ENCODE assay signal across 10 cellular contexts in genomic region chr22:42396621-42397331, GRCh38. TPM values are rescaled to one million over a fixed set of nuclear protein-coding genes. Genes with fewer than 3 reads are reported as not detected.
DNase-seq lines count a peak whose midpoint lies in the region; ATAC-seq and TF ChIP-seq lines count a peak whose summit lies in the region.
"Had no signal": no experiment of that assay in that cellular context is flagged by ENCODE, and none has a peak within 500 bp of the region (broad histone marks: within the 10 kb centered on the region; RNA-seq: fewer than 3 reads in every experiment).

No MANE protein-coding gene starts in this region.

- H3K4me3 ChIP-seq in GM23338 (no peak overlapping the region), right lobe of liver (no peak overlapping the region)

- peaks cover 0 to 2% (median 2%) of the 10 kb centered on the region in 3 donors for H3K27me3 Mint-ChIP-seq in CD14-positive monocyte (ENCODE audit: low read depth in 3 of 3)
- H3K27me3 Mint-ChIP-seq in GM23338 (ENCODE audit: insufficient read depth, low read depth, poor library complexity), result peaks cover 2% of the 10 kb centered on the region
- peaks cover 6% of the 10 kb centered on the region for H3K27me3 Mint-ChIP-seq in WTC11 (ENCODE audit: low read depth)
- H3K27me3 Mint-ChIP-seq in activated T-helper 1 cell treated with anti-CD3 and anti-CD28 coated beads, Interleukin-12 subunit alpha, Interleukin-12 subunit beta, Interleukin-2, Interleukin-4 antibody, amounts not matched to agents 30 ng/mL and 10 ng/mL and 1 ng/mL, durations not matched to agents 14 hours and 24 hours and 36 hours (ENCODE audit: insufficient read depth), result peaks cover 11% of the 10 kb centered on the region

- no peaks in the 10 kb centered on the region for H3K27me3 ChIP-seq in GM23338 (ENCODE audit: insufficient read depth)
- no peaks in the 10 kb centered on the region for H3K27me3 ChIP-seq in right lobe of liver

- peaks cover 58 to 82% of the 10 kb centered on the region in 2 donors for H3K36me3 Mint-ChIP-seq in CD14-positive monocyte
- H3K36me3 Mint-ChIP-seq in GM23338 (ENCODE audit: low read depth), result no peaks in the 10 kb centered on the region; the same call in 2 of the 3 replicates
- no peaks in the 10 kb centered on the region for H3K36me3 Mint-ChIP-seq in WTC11
- H3K36me3 Mint-ChIP-seq in activated T-helper 1 cell treated with anti-CD3 and anti-CD28 coated beads, Interleukin-12 subunit alpha, Interleukin-12 subunit beta, Interleukin-2, Interleukin-4 antibody, amounts not matched to agents 30 ng/mL and 10 ng/mL and 1 ng/mL, durations not matched to agents 14 hours and 24 hours and 36 hours (ENCODE audit: low read depth), result no peaks in the 10 kb centered on the region
- H3K36me3 Mint-ChIP-seq: CD8-positive, alpha-beta memory T cell had no signal

- H3K79me2 ChIP-seq in GM23338 (replicated peaks; ENCODE audit: insufficient read depth), result no peaks in the 10 kb centered on the region

- H3K4me2 ChIP-seq in GM23338, result no peak overlapping the region

- POLR2A ChIA-PET in WTC11 (lab: Charles Lee), result no interaction called here

- CTCF ChIA-PET in WTC11 (lab: Charles Lee), result interaction anchor here (1.1 to 2.0 kb wide), 3 partner anchors 8 to 47 kb away, joined by 3 to 6 read pairs (median 5); no protein-coding TSS in a partner anchor

- H3K9me3 ChIP-seq in right lobe of liver, result no peaks in the 10 kb centered on the region

- H3K9me2 ChIP-seq in GM23338 (ENCODE audit: insufficient read depth), result no peaks in the 10 kb centered on the region

- H3K36me3 ChIP-seq in GM23338 (ENCODE audit: insufficient read depth) (no peaks in the 10 kb centered on the region), right lobe of liver (no peaks in the 10 kb centered on the region)

- H3K27ac ChIP-seq in GM23338 (ENCODE audit: low read depth), result no peak overlapping the region
- H3K27ac ChIP-seq in right lobe of liver, result peak overlapping the region in 2 of 3 donors; percentile 47 to 51

- WGBS in right lobe of liver (ENCODE audit: insufficient coverage, low coverage, low lambda C conversion rate, missing lambda C conversion rate), result 33% methylated on average over 11 of the region's 24 CpGs

- DNase-seq in CD14-positive monocyte (ENCODE audit: low spot score), result peak; percentile 61
- peak; percentile 58 for DNase-seq in GM23338 (ENCODE audit: low spot score)
- peak; percentile 41 for DNase-seq in WTC11 (ENCODE audit: low spot score)
- DNase-seq in right lobe of liver, result no peak
- DNase-seq in NCI-H2107 (lab: John Stamatoyannopoulos, UW), result no peak
- no peak for DNase-seq in AG20443 (ENCODE audit: low spot score)
- DNase-seq in activated T-helper 1 cell treated with anti-CD3 and anti-CD28 coated beads, Interleukin-12 subunit alpha, Interleukin-12 subunit beta, Interleukin-2, Interleukin-4 antibody, amounts not matched to agents 30 ng/mL and 10 ng/mL and 1 ng/mL, durations not matched to agents 14 hours and 24 hours and 36 hours (ENCODE audit: low spot score), result no peak
- DNase-seq: activated T-cell treated with anti-CD3 and anti-CD28 coated beads, Interleukin-2, amount 50 U/mL, for 48 hours had no signal

- 0 out of 2 replicates have a peak, but pooled peaks cover 5% of the 10 kb centered on the region for H3F3A ChIP-seq in GM23338 (replicated peaks; ENCODE audit: low read depth)

- H3K9me3 Mint-ChIP-seq in CD14-positive monocyte, result peaks cover 0 to 4% (median 0%) of the 10 kb centered on the region in 7 donors
- no peaks in the 10 kb centered on the region for H3K9me3 Mint-ChIP-seq in GM23338
- H3K9me3 Mint-ChIP-seq in WTC11, result no peaks in the 10 kb centered on the region
- no peaks in the 10 kb centered on the region for H3K9me3 Mint-ChIP-seq in activated T-helper 1 cell treated with anti-CD3 and anti-CD28 coated beads, Interleukin-12 subunit alpha, Interleukin-12 subunit beta, Interleukin-2, Interleukin-4 antibody, amounts not matched to agents 30 ng/mL and 10 ng/mL and 1 ng/mL, durations not matched to agents 14 hours and 24 hours and 36 hours
- H3K9me3 Mint-ChIP-seq: CD8-positive, alpha-beta memory T cell had no signal

- peaks cover 50% of the 10 kb centered on the region for H3K4me1 Mint-ChIP-seq in CD14-positive monocyte
- peaks cover 14% of the 10 kb centered on the region for H3K4me1 Mint-ChIP-seq in GM23338
- H3K4me1 Mint-ChIP-seq in WTC11, result peaks cover 10% of the 10 kb centered on the region
- H3K4me1 Mint-ChIP-seq in activated T-helper 1 cell treated with anti-CD3 and anti-CD28 coated beads, Interleukin-12 subunit alpha, Interleukin-12 subunit beta, Interleukin-2, Interleukin-4 antibody, amounts not matched to agents 30 ng/mL and 10 ng/mL and 1 ng/mL, durations not matched to agents 14 hours and 24 hours and 36 hours (ENCODE audit: low read depth), result peaks cover 6% of the 10 kb centered on the region

- intact Hi-C loops in CD14-positive monocyte (cut with micrococcal nuclease) (loop anchor here (2.0 to 5.0 kb wide), 2 partner anchors 41 to 42 kb away; no protein-coding TSS in a partner anchor), right lobe of liver (cut with DNase I) (no loop called here)
- intact Hi-C loops in activated T-helper 1 cell treated with anti-CD3 and anti-CD28 coated beads, Interleukin-12 subunit alpha, Interleukin-12 subunit beta, Interleukin-2, Interleukin-4 antibody, amounts not matched to agents 30 ng/mL and 10 ng/mL and 1 ng/mL, durations not matched to agents 14 hours and 24 hours and 36 hours (cut with micrococcal nuclease), result no loop called here

- peak; percentile 40 for ATAC-seq in GM23338
- ATAC-seq in WTC11, result peak; percentile 46
- ATAC-seq in right lobe of liver, result peak; percentile 24 to 48 (median 40)
- ATAC-seq in GM19397 (IDR thresholded peaks at IDR 0.05; ENCODE audit: unreplicated experiment), result no peak

- no peaks in the 10 kb centered on the region for H4K20me1 ChIP-seq in GM23338 (replicated peaks; ENCODE audit: insufficient read depth)

- no peak overlapping the region for H2AFZ ChIP-seq in GM23338

- TF ChIP-seq POLR2A in right lobe of liver (IDR thresholded peaks at IDR 0.05), result no peak

- TF ChIP-seq CTCF in CD14-positive monocyte (IDR thresholded peaks at IDR 0.05) (peak; percentile 26), GM23338 (conservative IDR thresholded peaks at IDR 0.05; ENCODE audit: low read depth in 2 of 2) (peak; percentile 34 to 55; a peak in 3 of 4 replicates), WTC11 (IDR thresholded peaks at IDR 0.05) (0 out of 2 replicates have a peak, but pooled peaks have one; percentile 11), right lobe of liver (IDR thresholded peaks at IDR 0.05) (no peak)

- H3K4me1 ChIP-seq in GM23338 (ENCODE audit: insufficient read depth), result no peaks in the 10 kb centered on the region
- no peaks in the 10 kb centered on the region for H3K4me1 ChIP-seq in right lobe of liver

- peak overlapping the region; percentile 34 to 70 for H3K4me3 Mint-ChIP-seq in CD14-positive monocyte
- no peak overlapping the region for H3K4me3 Mint-ChIP-seq in GM23338
- H3K4me3 Mint-ChIP-seq in WTC11, result no peak overlapping the region
- no peak overlapping the region for H3K4me3 Mint-ChIP-seq in activated T-helper 1 cell treated with anti-CD3 and anti-CD28 coated beads, Interleukin-12 subunit alpha, Interleukin-12 subunit beta, Interleukin-2, Interleukin-4 antibody, amounts not matched to agents 30 ng/mL and 10 ng/mL and 1 ng/mL, durations not matched to agents 14 hours and 24 hours and 36 hours

- peak overlapping the region; percentile 93 to 98 (median 96) for H3K27ac Mint-ChIP-seq in CD14-positive monocyte
- no peak overlapping the region for H3K27ac Mint-ChIP-seq in GM23338
- no peak overlapping the region for H3K27ac Mint-ChIP-seq in WTC11
- no peak overlapping the region for H3K27ac Mint-ChIP-seq in activated T-helper 1 cell treated with anti-CD3 and anti-CD28 coated beads, Interleukin-12 subunit alpha, Interleukin-12 subunit beta, Interleukin-2, Interleukin-4 antibody, amounts not matched to agents 30 ng/mL and 10 ng/mL and 1 ng/mL, durations not matched to agents 14 hours and 24 hours and 36 hours

TF ChIP-seq in GM23338, 12 proteins besides CTCF, POLR2A, EP300 and RAD21 (continues in another document):
- TF ChIP-seq ZNF331 (CRISPR knock-in tag; IDR thresholded peaks at IDR 0.05; ENCODE audit: low read depth) (no peak), EZH2phosphoT487 (IDR thresholded peaks at IDR 0.05; ENCODE audit: unreplicated experiment) (no peak), EZH2 (IDR thresholded peaks at IDR 0.05; ENCODE audit: low read depth, unreplicated experiment) (no peak), POLR2AphosphoS5 (IDR thresholded peaks at IDR 0.05; ENCODE audit: low read depth) (no peak), STAT1 (IDR thresholded peaks at IDR 0.05; ENCODE audit: unreplicated experiment) (no peak), JUNB (IDR thresholded peaks at IDR 0.05; ENCODE audit: unreplicated experiment) (no peak), ZNF114 (CRISPR knock-in tag; IDR thresholded peaks at IDR 0.05) (no peak)

TF ChIP-seq in WTC11, 78 proteins besides CTCF, POLR2A, EP300 and RAD21 (continues in another document):
- TF ChIP-seq MLX (CRISPR knock-in tag; IDR thresholded peaks at IDR 0.05), result no peak
- TF ChIP-seq GRHL2 (CRISPR knock-in tag; IDR thresholded peaks at IDR 0.05; ENCODE audit: insufficient replicate concordance, severe bottlenecking), result no peak
- no peak for TF ChIP-seq HMGA2 (CRISPR knock-in tag; IDR thresholded peaks at IDR 0.05)
- no peak for TF ChIP-seq ZNF416 (CRISPR knock-in tag; IDR thresholded peaks at IDR 0.05)
- no peak for TF ChIP-seq ZNF671 (CRISPR knock-in tag; IDR thresholded peaks at IDR 0.05)
- TF ChIP-seq TCF7 (CRISPR knock-in tag; IDR thresholded peaks at IDR 0.05; ENCODE audit: low read depth), result no peak

RNA-seq across cellular contexts. Expression of gene NFAM1, which starts 35.4 kb away (rescaled TPM):
- polyA plus RNA-seq in CD14-positive monocyte (10 to 100 TPM; 36.0 to 69.7 TPM), GM23338 (2016; fragmentation: Nextera tagmentation; extraction: Ambion mirVana) (0.09 and 0.11 TPM in 2 replicates)
- total RNA-seq in GM23338 (2014; rRNA removed; shearing (Covaris generic)), result 0.23 and 0.49 TPM in 2 replicates
- total RNA-seq in WTC11 (2021) (0.92 to 1.6 TPM (median 1.2 TPM) in 3 replicates), right lobe of liver (1 to 10 TPM; 2.1 to 6.6 (median 2.4) TPM)
- total RNA-seq in activated T-helper 1 cell treated with anti-CD3 and anti-CD28 coated beads, Interleukin-12 subunit alpha, Interleukin-12 subunit beta, Interleukin-2, Interleukin-4 antibody, amounts not matched to agents 30 ng/mL and 10 ng/mL and 1 ng/mL, durations not matched to agents 14 hours and 24 hours and 36 hours, result 0.12 and 0.88 TPM in 2 replicates
- polyA plus RNA-seq: CD8-positive, alpha-beta memory T cell had no signal

Comparison
In these comparisons a context has a peak if more than half of its experiments do, and no peak if none do; other contexts are left out.
1. DNase-seq: peak in CD14-positive monocyte (single experiment), GM23338 (single experiment) and WTC11 (single experiment); none in right lobe of liver (0 of 3), NCI-H2107 (single experiment), AG20443 (single experiment) and activated T-helper 1 cell treated with anti-CD3 and anti-CD28 coated beads, Interleukin-12 subunit alpha, Interleukin-12 subunit beta, Interleukin-2, Interleukin-4 antibody, amounts not matched to agents 30 ng/mL and 10 ng/mL and 1 ng/mL, durations not matched to agents 14 hours and 24 hours and 36 hours (single experiment).
2. H3K27ac Mint-ChIP-seq: peak in CD14-positive monocyte (7 of 7); none in GM23338 (single experiment), WTC11 (single experiment) and activated T-helper 1 cell treated with anti-CD3 and anti-CD28 coated beads, Interleukin-12 subunit alpha, Interleukin-12 subunit beta, Interleukin-2, Interleukin-4 antibody, amounts not matched to agents 30 ng/mL and 10 ng/mL and 1 ng/mL, durations not matched to agents 14 hours and 24 hours and 36 hours (single experiment).
3. H3K4me3 Mint-ChIP-seq: peak in CD14-positive monocyte (2 of 2); none in GM23338 (single experiment), WTC11 (single experiment) and activated T-helper 1 cell treated with anti-CD3 and anti-CD28 coated beads, Interleukin-12 subunit alpha, Interleukin-12 subunit beta, Interleukin-2, Interleukin-4 antibody, amounts not matched to agents 30 ng/mL and 10 ng/mL and 1 ng/mL, durations not matched to agents 14 hours and 24 hours and 36 hours (single experiment).
4. CTCF ChIP-seq: peak in CD14-positive monocyte (single experiment), GM23338 (2 of 2) and WTC11 (single experiment); none in right lobe of liver (0 of 4).
5. intact Hi-C loops: an anchor here in CD14-positive monocyte (2.0 to 5.0 kb wide); none called in right lobe of liver and activated T-helper 1 cell treated with anti-CD3 and anti-CD28 coated beads, Interleukin-12 subunit alpha, Interleukin-12 subunit beta, Interleukin-2, Interleukin-4 antibody, amounts not matched to agents 30 ng/mL and 10 ng/mL and 1 ng/mL, durations not matched to agents 14 hours and 24 hours and 36 hours.